18 cellular contexts compared by ENCODE assay signal in the genomic region with DNA sequence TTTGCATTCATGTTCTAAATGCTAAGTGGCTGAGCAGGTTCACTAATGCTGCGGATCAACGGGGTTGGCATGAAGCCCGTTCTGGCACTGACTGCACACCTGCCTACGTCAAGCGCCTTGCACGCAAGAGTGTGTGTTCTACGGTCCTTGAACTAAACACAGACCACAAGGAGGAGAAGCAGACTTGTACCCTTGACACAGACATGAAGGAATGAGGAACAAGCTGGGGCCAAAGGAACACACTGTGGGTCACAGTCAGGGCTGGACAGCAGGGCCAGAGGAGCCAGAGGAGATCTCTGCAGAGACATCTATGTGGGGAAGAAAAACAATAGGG. TPM values are rescaled to one million over a fixed set of nuclear protein-coding genes. Genes with fewer than 3 reads are reported as not detected.
DNase-seq lines count a peak whose midpoint lies in the region; ATAC-seq, FAIRE-seq and TF ChIP-seq lines count a peak whose summit lies in the region.
"Had no signal": no experiment of that assay in that cellular context is flagged by ENCODE, and none has a peak within 500 bp of the region (broad histone marks: within the 10 kb centered on the region; RNA-seq: fewer than 3 reads in every experiment).

No MANE protein-coding gene starts in this region.

- H3K36me3 ChIP-seq in kidney (ENCODE audit: control insufficient read depth in 1 of 2, insufficient read depth in 2 of 2, low read length in 2 of 2) = peaks cover 6 to 8% of the 10 kb centered on the region in 2 donors

- no peak for FAIRE-seq in kidney (lab: Jason Lieb, UNC)
- FAIRE-seq: urothelium cell line had no signal

- no peaks in the 10 kb centered on the region for H3K9me3 ChIP-seq in kidney (ENCODE audit: control insufficient read depth in 1 of 2, low read length in 2 of 2)
- H3K9me3 ChIP-seq: ascending aorta, colonic mucosa had no signal

- intact Hi-C loops in CD14-positive monocyte (cut with micrococcal nuclease) (loop anchor here in 1 of 2 donors (10.0 kb wide), 1 partner anchor 336 kb away; no protein-coding TSS in a partner anchor), kidney (cut with DNase I) (no loop called here)

- no peak overlapping the region for H3K9ac ChIP-seq in kidney (ENCODE audit: low read length in 2 of 2)

- no peak overlapping the region for H3K27ac ChIP-seq in kidney (ENCODE audit: low read depth in 2 of 2, low read length in 2 of 2)
- H3K27ac ChIP-seq: ascending aorta, colonic mucosa had no signal

- peak overlapping the region in 1 of 2 donors; percentile 31 for H3K4me3 Mint-ChIP-seq in CD14-positive monocyte

- H3K27ac Mint-ChIP-seq in CD14-positive monocyte = peak overlapping the region in 4 of 7 donors; percentile 7 to 83 (median 68)

- H3K4me3 ChIP-seq in kidney (ENCODE audit: low read length in 2 of 2) = no peak overlapping the region
- H3K4me3 ChIP-seq: ascending aorta, colonic mucosa had no signal

- peaks cover 13% of the 10 kb centered on the region for H3K4me1 Mint-ChIP-seq in CD14-positive monocyte

- ATAC-seq in HG02970 (IDR thresholded peaks at IDR 0.05; ENCODE audit: low FRiP score, unreplicated experiment) = no peak

- no peak for DNase-seq in CD14-positive monocyte (ENCODE audit: low spot score)
- DNase-seq in DMS53 (lab: John Stamatoyannopoulos, UW) = peak; percentile 91
- DNase-seq in NCI-H2196 treated with DMSO at 0.1 percent for 48 hours (lab: John Stamatoyannopoulos, UW; ENCODE audit: unreplicated experiment) = peak; percentile 18
- DNase-seq in kidney = peak; percentile 72
- DNase-seq in KG1 (lab: John Stamatoyannopoulos, UW) = no peak
- no peak for DNase-seq in activated gamma-delta T cell (lab: John Stamatoyannopoulos, UW)
- no peak for DNase-seq in GM19238 (ENCODE audit: insufficient read length, low spot score)
- DNase-seq: activated CD4-positive, alpha-beta T cell treated with anti-CD3 and anti-CD28 coated beads, Interleukin-2, amount 50 U/mL, for 4 hours; colonic mucosa; head of caudate nucleus; islet precursor cell; stimulated activated CD4-positive, alpha-beta T cell treated with anti-CD3 and anti-CD28 coated beads, Interleukin-4, amount 100 ng/mL, for 4 hours had no signal

- no peaks in the 10 kb centered on the region for H3K4me1 ChIP-seq in kidney (ENCODE audit: control insufficient read depth in 1 of 2, insufficient read depth in 1 of 2, low read depth in 1 of 2, low read length in 2 of 2)
- H3K4me1 ChIP-seq: ascending aorta, colonic mucosa had no signal

- peaks cover 47 to 70% of the 10 kb centered on the region in 2 donors for H3K36me3 Mint-ChIP-seq in CD14-positive monocyte

- no peak for TF ChIP-seq CTCF in CD14-positive monocyte (IDR thresholded peaks at IDR 0.05)
- no peak for TF ChIP-seq CTCF in kidney (IDR thresholded peaks at IDR 0.05; ENCODE audit: borderline replicate concordance, extremely low read depth, insufficient read depth)

- peaks cover 0 to 1% (median 0%) of the 10 kb centered on the region in 7 donors for H3K9me3 Mint-ChIP-seq in CD14-positive monocyte

- H3K27me3 Mint-ChIP-seq in CD14-positive monocyte (ENCODE audit: low read depth in 3 of 3) = peaks cover 0 to 2% (median 1%) of the 10 kb centered on the region in 3 donors

RNA-seq across cellular contexts. Expression of gene LDHAL6B, which starts 48.0 kb away (rescaled TPM):
- polyA plus RNA-seq in CD14-positive monocyte (not detected), kidney (ENCODE audit: insufficient read depth, low read depth, low replicate concordance) (not detected)
- total RNA-seq in kidney = not detected
- total RNA-seq: ascending aorta, colonic mucosa, epithelial cell of proximal tubule, osteocyte, skeletal muscle tissue had no signal

RNA-seq across cellular contexts. Expression of gene CCNB2, which starts 53.7 kb away (rescaled TPM):
- polyA plus RNA-seq in CD14-positive monocyte (under 1 TPM; 0.13 to 0.31 TPM), kidney (ENCODE audit: insufficient read depth, low read depth, low replicate concordance) (0.26 TPM)
- 0.94 TPM for total RNA-seq in kidney
- total RNA-seq: ascending aorta had no signal

Comparison
In these comparisons a context has a peak if more than half of its experiments do, and no peak if none do; other contexts are left out.
1. DNase-seq: peak in DMS53 (single experiment), NCI-H2196 treated with DMSO at 0.1 percent for 48 hours (single experiment) and kidney (single experiment); none in CD14-positive monocyte (single experiment), KG1 (single experiment), activated gamma-delta T cell (single experiment) and GM19238 (single experiment).